ENCODE assay signal across 11 cellular contexts in genomic region chr14:89427426-89428162, GRCh38. TPM values are rescaled to one million over a fixed set of nuclear protein-coding genes. Genes with fewer than 3 reads are reported as not detected.
DNase-seq lines count a peak whose midpoint lies in the region; ATAC-seq and TF ChIP-seq lines count a peak whose summit lies in the region.
"Had no signal": no experiment of that assay in that cellular context is flagged by ENCODE, and none has a peak within 500 bp of the region (broad histone marks: within the 10 kb centered on the region; RNA-seq: fewer than 3 reads in every experiment).

No MANE protein-coding gene starts in this region.

- no peaks in the 10 kb centered on the region for H3K9me3 Mint-ChIP-seq in HFFc6
- H3K9me3 Mint-ChIP-seq in activated T-helper 2 cell treated with anti-CD3 and anti-CD28 coated beads, Interferon-gamma antibody, Interleukin-2, Interleukin-4, amounts not matched to agents 10 μg/mL and 5 μg/mL and 100 μg/mL, durations not matched to agents 14 hours and 24 hours and 36 hours = no peaks in the 10 kb centered on the region
- H3K9me3 Mint-ChIP-seq: T-helper 1 cell treated with Interleukin-12 subunit alpha and Interleukin-12 subunit beta and Interleukin-4 antibody, amounts not matched to agents 30 μg/mL and 1 μg/mL, for 36 hours had no signal

- DNase-seq in HFFc6 = no peak
- no peak for DNase-seq in activated T-helper 2 cell treated with anti-CD3 and anti-CD28 coated beads, Interferon-gamma antibody, Interleukin-2, Interleukin-4, amounts not matched to agents 10 μg/mL and 5 μg/mL and 100 μg/mL, durations not matched to agents 14 hours and 24 hours and 36 hours (ENCODE audit: low spot score)
- DNase-seq in left cardiac atrium = no peak
- DNase-seq in sciatic nerve (ENCODE audit: low spot score) = no peak
- DNase-seq in GM10248 (ENCODE audit: extremely low spot score) = no peak
- DNase-seq: activated T-cell treated with anti-CD3 and anti-CD28 coated beads, Interleukin-2, amount 50 U/mL, for 48 hours; NCI-H510A had no signal

- no peak overlapping the region for H3K4me3 Mint-ChIP-seq in HFFc6
- H3K4me3 Mint-ChIP-seq in activated T-helper 2 cell treated with anti-CD3 and anti-CD28 coated beads, Interferon-gamma antibody, Interleukin-2, Interleukin-4, amounts not matched to agents 10 μg/mL and 5 μg/mL and 100 μg/mL, durations not matched to agents 14 hours and 24 hours and 36 hours (ENCODE audit: low read depth) = no peak overlapping the region
- H3K4me3 Mint-ChIP-seq: T-helper 1 cell treated with Interleukin-12 subunit alpha and Interleukin-12 subunit beta and Interleukin-4 antibody, amounts not matched to agents 30 μg/mL and 1 μg/mL, for 36 hours had no signal

- peaks cover 3% of the 10 kb centered on the region; the same call in 1 of the 2 replicates for H3K36me3 Mint-ChIP-seq in HFFc6 (ENCODE audit: low read depth)
- peaks cover 8% of the 10 kb centered on the region for H3K36me3 Mint-ChIP-seq in activated T-helper 2 cell treated with anti-CD3 and anti-CD28 coated beads, Interferon-gamma antibody, Interleukin-2, Interleukin-4, amounts not matched to agents 10 μg/mL and 5 μg/mL and 100 μg/mL, durations not matched to agents 14 hours and 24 hours and 36 hours (ENCODE audit: low read depth)

- TF ChIP-seq CTCF in HFFc6 (IDR thresholded peaks at IDR 0.05) (no peak), GM10248 (IDR thresholded peaks at IDR 0.05; ENCODE audit: control extremely low read depth, extremely low read depth, low read depth, missing control alignments) (no peak)

- ATAC-seq in left cardiac atrium = peak; percentile 26 to 56
- peak; percentile 88 for ATAC-seq in sciatic nerve
- no peak for ATAC-seq in HG03108 (IDR thresholded peaks at IDR 0.05; ENCODE audit: unreplicated experiment)
- ATAC-seq in GM21526 (IDR thresholded peaks at IDR 0.05; ENCODE audit: low FRiP score, unreplicated experiment) = no peak
- no peak for ATAC-seq in GM19395 (IDR thresholded peaks at IDR 0.05; ENCODE audit: unreplicated experiment)

- intact Hi-C loops in activated T-helper 2 cell treated with anti-CD3 and anti-CD28 coated beads, Interferon-gamma antibody, Interleukin-2, Interleukin-4, amounts not matched to agents 10 μg/mL and 5 μg/mL and 100 μg/mL, durations not matched to agents 14 hours and 24 hours and 36 hours (cut with micrococcal nuclease) = loop anchor here (2.0 kb wide), 1 partner anchor 185 kb away; no protein-coding TSS in a partner anchor
- intact Hi-C loops in left cardiac atrium (cut with DNase I) (loop anchor here in 1 of 2 donors (10.0 kb wide), 1 partner anchor 487 kb away; no protein-coding TSS in a partner anchor), sciatic nerve (cut with DNase I) (no loop called here)

- peaks cover 69% of the 10 kb centered on the region for H3K4me1 Mint-ChIP-seq in HFFc6 (ENCODE audit: low read depth)
- peaks cover 76% of the 10 kb centered on the region for H3K4me1 Mint-ChIP-seq in activated T-helper 2 cell treated with anti-CD3 and anti-CD28 coated beads, Interferon-gamma antibody, Interleukin-2, Interleukin-4, amounts not matched to agents 10 μg/mL and 5 μg/mL and 100 μg/mL, durations not matched to agents 14 hours and 24 hours and 36 hours (ENCODE audit: low read depth)

- POLR2A ChIA-PET in GM10248 (lab: Yijun Ruan, JAX) = no interaction called here

- peaks cover 4% of the 10 kb centered on the region; the same call in 1 of the 2 replicates for H3K27me3 Mint-ChIP-seq in HFFc6 (ENCODE audit: insufficient read depth)
- H3K27me3 Mint-ChIP-seq in activated T-helper 2 cell treated with anti-CD3 and anti-CD28 coated beads, Interferon-gamma antibody, Interleukin-2, Interleukin-4, amounts not matched to agents 10 μg/mL and 5 μg/mL and 100 μg/mL, durations not matched to agents 14 hours and 24 hours and 36 hours (ENCODE audit: low read depth) = no peaks in the 10 kb centered on the region

- peak overlapping the region; percentile 49; the same call in 1 of the 2 replicates for H3K27ac Mint-ChIP-seq in HFFc6
- peak overlapping the region; percentile 58 for H3K27ac Mint-ChIP-seq in activated T-helper 2 cell treated with anti-CD3 and anti-CD28 coated beads, Interferon-gamma antibody, Interleukin-2, Interleukin-4, amounts not matched to agents 10 μg/mL and 5 μg/mL and 100 μg/mL, durations not matched to agents 14 hours and 24 hours and 36 hours
- H3K27ac Mint-ChIP-seq: T-helper 1 cell treated with Interleukin-12 subunit alpha and Interleukin-12 subunit beta and Interleukin-4 antibody, amounts not matched to agents 30 μg/mL and 1 μg/mL, for 36 hours had no signal

- CTCF ChIA-PET in GM10248 (lab: Yijun Ruan, JAX) = no interaction called here

RNA-seq across cellular contexts. Expression of gene FOXN3, which starts 10.6 kb away (rescaled TPM):
- 10 to 100 TPM; 31.9 to 43.4 (median 37.9) TPM for total RNA-seq in HFFc6 (2021; fragmentation: NEBNext Ultra II Directional; extraction: Animal tissue kit (Norgen Biotek cat#: 25700))
- 131 and 135 TPM in 2 replicates for total RNA-seq in activated T-helper 2 cell treated with anti-CD3 and anti-CD28 coated beads, Interferon-gamma antibody, Interleukin-2, Interleukin-4, amounts not matched to agents 10 μg/mL and 5 μg/mL and 100 μg/mL, durations not matched to agents 14 hours and 24 hours and 36 hours
- total RNA-seq in left cardiac atrium (100 to 1,000 TPM; 115 to 119 TPM), sciatic nerve (80.9 TPM)

Comparison
In these comparisons a context has a peak if more than half of its experiments do, and no peak if none do; other contexts are left out.
1. ATAC-seq: peak in left cardiac atrium (2 of 2) and sciatic nerve (single experiment); none in HG03108 (single experiment), GM21526 (single experiment) and GM19395 (single experiment).